In genomic region chr10:84148006-84148597, GRCh38 we compare ENCODE assay signal across 8 cellular contexts. TPM values are rescaled to one million over a fixed set of nuclear protein-coding genes. Genes with fewer than 3 reads are reported as not detected.
DNase-seq lines count a peak whose midpoint lies in the region; ATAC-seq and TF ChIP-seq lines count a peak whose summit lies in the region.
"Not testable (repeated sequence)": the region's sequence is repeated elsewhere in the genome, so short reads cannot be mapped to it uniquely, and the experiment has no call there.

No MANE protein-coding gene starts in this region.

- H3K9me3 ChIP-seq in hepatocyte (ENCODE audit: low read depth); prostate gland: not testable (repeated sequence)

- intact Hi-C loops in prostate gland (cut with DNase I) = not testable (repeated sequence)

- ATAC-seq in GM18502 (IDR thresholded peaks at IDR 0.05; ENCODE audit: poor library complexity, unreplicated experiment) (peak; percentile 66), HG02884 (IDR thresholded peaks at IDR 0.05; ENCODE audit: unreplicated experiment) (peak; percentile 79)

- H3K27ac ChIP-seq in hepatocyte, prostate gland: not testable (repeated sequence)

- DNase-seq in Ammon's horn (ENCODE audit: low spot score) (peak; percentile 71), NCI-H1092 treated with DMSO at 0.1 percent for 48 hours (lab: John Stamatoyannopoulos, UW) (peak; percentile 13), SKM-1 treated with dmso at 0.1 percent for 144 hours (lab: John Stamatoyannopoulos, UW; ENCODE audit: unreplicated experiment) (peak; percentile 39), choroid plexus epithelial cell (ENCODE audit: low read depth) (peak; percentile 81), hepatocyte (ENCODE audit: low spot score) (peak; percentile 57)
- DNase-seq in prostate gland (ENCODE audit: low spot score) = not testable (repeated sequence)

- peak; percentile 77 for TF ChIP-seq CTCF in choroid plexus epithelial cell (conservative IDR thresholded peaks at IDR 0.05; ENCODE audit: low read depth, low read length)
- TF ChIP-seq CTCF in hepatocyte (IDR thresholded peaks at IDR 0.05; ENCODE audit: poor library complexity) = peak; percentile 67
- peak; percentile 17 to 64 (median 40) for TF ChIP-seq CTCF in prostate gland (IDR thresholded peaks at IDR 0.05)

- not testable (repeated sequence) for H3K79me2 ChIP-seq in hepatocyte

- not testable (repeated sequence) for H3K9me2 ChIP-seq in hepatocyte (replicated peaks; ENCODE audit: insufficient read depth)

- not testable (repeated sequence) for H2AFZ ChIP-seq in hepatocyte

- TF ChIP-seq POLR2A in prostate gland (IDR thresholded peaks at IDR 0.05) = not testable (repeated sequence)

- not testable (repeated sequence) for H3K4me3 ChIP-seq in choroid plexus epithelial cell (ENCODE audit: low read depth, low read length); hepatocyte; prostate gland

- WGBS in hepatocyte (ENCODE audit: low lambda C conversion rate, missing lambda C conversion rate) = 86% methylated on average over 9 of the region's 9 CpGs
- 88% methylated on average over 9 of the region's 9 CpGs for WGBS in prostate gland

- not testable (repeated sequence) for H4K20me1 ChIP-seq in hepatocyte (ENCODE audit: insufficient read depth, poor library complexity, severe bottlenecking)

- not testable (repeated sequence) for H3K27me3 ChIP-seq in hepatocyte; prostate gland (replicated peaks; ENCODE audit: insufficient read depth)

- H3K4me1 ChIP-seq in hepatocyte (ENCODE audit: insufficient read depth); prostate gland (replicated peaks): not testable (repeated sequence)

- H3K4me2 ChIP-seq in hepatocyte = not testable (repeated sequence)

- H3K36me3 ChIP-seq in hepatocyte (replicated peaks; ENCODE audit: insufficient read depth, low read depth) = not testable (repeated sequence)
- peaks cover 10 to 12% of the 10 kb centered on the region in 2 donors for H3K36me3 ChIP-seq in prostate gland

RNA-seq across cellular contexts. Expression of gene GHITM, which starts 8.8 kb away (rescaled TPM):
- total RNA-seq in hepatocyte (273 and 274 TPM in 2 replicates), prostate gland (100 to 1,000 TPM; 122 to 143 TPM)
- 190 and 215 TPM in 2 replicates for polyA plus RNA-seq in hepatocyte

RNA-seq across cellular contexts. Expression of gene GPR15LG, which starts 25.5 kb away (rescaled TPM):
- total RNA-seq in hepatocyte (0.52 and 2.6 TPM in 2 replicates), prostate gland (1 to 10 TPM in 1 of 2 donors, not detected in 1; 3.1 TPM)
- polyA plus RNA-seq in hepatocyte = 0.45 and 1.9 TPM in 2 replicates

RNA-seq across cellular contexts. Expression of gene CDHR1, which starts 46.2 kb away (rescaled TPM):
- 0.03 and 0.24 TPM in 2 replicates for total RNA-seq in hepatocyte
- polyA plus RNA-seq in hepatocyte = 0.17 TPM in 1 of 2 replicates, not detected in the other
- total RNA-seq in prostate gland = under 1 TPM; 0.45 to 0.82 TPM
